In the genomic region with DNA sequence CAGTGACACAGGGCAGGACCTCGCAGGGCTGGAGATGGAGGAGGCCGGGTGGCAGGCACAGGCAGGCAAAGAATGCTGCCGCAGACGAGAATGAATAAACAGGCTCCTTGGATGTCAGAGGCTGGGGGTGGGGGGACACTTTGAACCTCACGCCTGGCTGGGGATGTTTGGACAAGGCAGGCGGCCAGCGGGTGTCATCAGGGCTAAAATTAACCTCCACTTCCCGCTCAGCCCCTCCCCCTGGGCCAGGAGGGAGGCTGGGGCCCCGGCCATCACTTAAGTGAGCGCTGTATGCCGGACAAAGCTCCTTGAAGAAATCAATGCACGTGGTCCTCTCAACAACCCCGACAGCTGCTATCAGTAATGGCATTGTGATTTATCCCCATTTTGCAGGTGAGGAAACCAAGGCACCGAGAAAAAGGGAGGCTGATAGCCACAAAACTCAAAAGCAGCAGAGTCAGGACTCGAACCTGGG, we compare ENCODE assay signal across 6 cellular contexts. TPM values are rescaled to one million over a fixed set of nuclear protein-coding genes. Genes with fewer than 3 reads are reported as not detected.
A peak's percentile ranks its signal among the peaks of the same experiment; 100 is the strongest.
DNase-seq lines count a peak whose midpoint lies in the region; ATAC-seq and TF ChIP-seq lines count a peak whose summit lies in the region.

No MANE protein-coding gene starts in this region.

- H3K4me3 Mint-ChIP-seq in activated CD8-positive, alpha-beta T cell treated with anti-CD3 and anti-CD28 coated beads for 36 hours, result no peak overlapping the region

- H3K9me3 Mint-ChIP-seq in activated CD8-positive, alpha-beta T cell treated with anti-CD3 and anti-CD28 coated beads for 36 hours, result no peaks in the 10 kb centered on the region

- intact Hi-C loops in activated CD8-positive, alpha-beta T cell treated with anti-CD3 and anti-CD28 coated beads for 36 hours (cut with micrococcal nuclease), result no loop called here

- H3K4me1 Mint-ChIP-seq in activated CD8-positive, alpha-beta T cell treated with anti-CD3 and anti-CD28 coated beads for 36 hours (ENCODE audit: low read depth), result no peaks in the 10 kb centered on the region

- peak; percentile 32 for DNase-seq in NCI-H2227 (lab: John Stamatoyannopoulos, UW; ENCODE audit: unreplicated experiment)
- DNase-seq in glomerular visceral epithelial cell (ENCODE audit: extremely low spot score), result peak; percentile 71
- DNase-seq in smooth muscle cell of the brain vasculature (ENCODE audit: low read depth, low spot score), result peak; percentile 47
- no peak for DNase-seq in germinal center (ENCODE audit: low spot score)
- no peak for DNase-seq in stimulated activated CD4-positive, alpha-beta T cell treated with anti-CD3 and anti-CD28 coated beads, Interleukin-2, amount 100 ng/mL, for 24 hours
- no peak for DNase-seq in activated CD8-positive, alpha-beta T cell treated with anti-CD3 and anti-CD28 coated beads for 36 hours

- TF ChIP-seq CTCF in activated CD8-positive, alpha-beta T cell treated with anti-CD3 and anti-CD28 coated beads for 36 hours (IDR thresholded peaks at IDR 0.05), result no peak

- CTCF ChIA-PET in activated CD8-positive, alpha-beta T cell treated with anti-CD3 and anti-CD28 coated beads for 36 hours (lab: Charles Lee), result no interaction called here

- no peak for ATAC-seq in activated CD8-positive, alpha-beta T cell treated with anti-CD3 and anti-CD28 coated beads for 36 hours

- H3K27me3 Mint-ChIP-seq in activated CD8-positive, alpha-beta T cell treated with anti-CD3 and anti-CD28 coated beads for 36 hours, result peaks cover 15% of the 10 kb centered on the region

- H3K36me3 Mint-ChIP-seq in activated CD8-positive, alpha-beta T cell treated with anti-CD3 and anti-CD28 coated beads for 36 hours (ENCODE audit: low read depth), result no peaks in the 10 kb centered on the region

- H3K27ac Mint-ChIP-seq in activated CD8-positive, alpha-beta T cell treated with anti-CD3 and anti-CD28 coated beads for 36 hours, result no peak overlapping the region

- POLR2A ChIA-PET in activated CD8-positive, alpha-beta T cell treated with anti-CD3 and anti-CD28 coated beads for 36 hours (lab: Charles Lee), result interaction anchor here (0.7 kb wide), 1 partner anchor 104 kb away, joined by 3 read pairs; no protein-coding TSS in a partner anchor

RNA-seq across cellular contexts. Expression of a gene that starts 10.3 kb away (rescaled TPM):
- not detected for total RNA-seq in activated CD8-positive, alpha-beta T cell treated with anti-CD3 and anti-CD28 coated beads for 36 hours

RNA-seq across cellular contexts. Expression of a gene that starts 22.9 kb away (rescaled TPM):
- total RNA-seq in activated CD8-positive, alpha-beta T cell treated with anti-CD3 and anti-CD28 coated beads for 36 hours, result 100 to 1,000 TPM; 233 to 237 TPM

RNA-seq across cellular contexts. Expression of a gene that starts 24.0 kb away (rescaled TPM):
- total RNA-seq in activated CD8-positive, alpha-beta T cell treated with anti-CD3 and anti-CD28 coated beads for 36 hours, result 1 to 10 TPM; 1.2 to 2.5 TPM

RNA-seq across cellular contexts. Expression of a gene that starts 29.4 kb away (rescaled TPM):
- not detected for total RNA-seq in activated CD8-positive, alpha-beta T cell treated with anti-CD3 and anti-CD28 coated beads for 36 hours

RNA-seq across cellular contexts. Expression of a gene that starts 33.4 kb away (rescaled TPM):
- 1 to 10 TPM; 2.1 to 2.8 TPM for total RNA-seq in activated CD8-positive, alpha-beta T cell treated with anti-CD3 and anti-CD28 coated beads for 36 hours

Comparison
In these comparisons a context has a peak if more than half of its experiments do, and no peak if none do; other contexts are left out.
1. DNase-seq: peak in NCI-H2227 (single experiment), glomerular visceral epithelial cell (single experiment) and smooth muscle cell of the brain vasculature (single experiment); none in germinal center (single experiment), stimulated activated CD4-positive, alpha-beta T cell treated with anti-CD3 and anti-CD28 coated beads, Interleukin-2, amount 100 ng/mL, for 24 hours (0 of 2) and activated CD8-positive, alpha-beta T cell treated with anti-CD3 and anti-CD28 coated beads for 36 hours (single experiment).